26 cellular contexts compared by ENCODE assay signal in genomic region chr16:8519179-8519578, GRCh38.
"Had no signal": no experiment of that assay in that cellular context is flagged by ENCODE, and none has a peak within 500 bp of the region (broad histone marks: within the 10 kb centered on the region; RNA-seq: fewer than 3 reads in every experiment).

No MANE protein-coding gene starts in this region.

- H3K36me3 Mint-ChIP-seq: activated naive CD4-positive, alpha-beta T cell treated with anti-CD3 and anti-CD28 coated beads, Interleukin-2, amount 50 U/mL, for 24 hours; brain; memory B cell; naive thymus-derived CD4-positive, alpha-beta T cell had no signal

- H3K27ac ChIP-seq: spleen, tibial artery, WERI-Rb-1 had no signal

- ATAC-seq: activated CD8-positive, alpha-beta T cell treated with anti-CD3 and anti-CD28 coated beads, Interleukin-2, amount 10 ng/mL, durations not matched to agents 7 days and 5 days; naive thymus-derived CD4-positive, alpha-beta T cell had no signal

- H3K36me3 ChIP-seq: spleen, tibial artery, WERI-Rb-1 had no signal

- H3K4me1 Mint-ChIP-seq: activated CD4-positive, alpha-beta T cell treated with anti-CD3 and anti-CD28 coated beads, Interleukin-2, amount 10 ng/mL, durations not matched to agents 7 days and 5 days; activated naive CD4-positive, alpha-beta T cell treated with anti-CD3 and anti-CD28 coated beads, Interleukin-2, amount 50 U/mL, for 24 hours; brain; memory B cell; naive thymus-derived CD4-positive, alpha-beta T cell; neural crest cell had no signal

- DNase-seq: activated CD4-positive, alpha-beta T cell treated with anti-CD3 and anti-CD28 coated beads, Interleukin-2, amount 10 ng/mL, durations not matched to agents 7 days and 5 days; activated CD4-positive, CD25-positive, alpha-beta regulatory T cell treated with anti-CD3 and anti-CD28 coated beads, Interleukin-2, amount 50 U/mL, for 72 hours; activated CD8-positive, alpha-beta T cell treated with anti-CD3 and anti-CD28 coated beads, Interleukin-2, amount 10 ng/mL, durations not matched to agents 7 days and 5 days; activated gamma-delta T cell treated with Interleukin-2 at 50 U/mL for 16 hours; anterior cingulate cortex; dermis blood vessel endothelial cell; effector memory CD4-positive, alpha-beta T cell; glutamatergic neuron; hippocampal formation; kidney glomerular epithelial cell; naive thymus-derived CD4-positive, alpha-beta T cell; occipital lobe; retina; spleen; stimulated activated CD4-positive, alpha-beta T cell treated with anti-CD3 and anti-CD28 coated beads, Interleukin-4, amount 100 ng/mL, for 1 hour; T-helper 1 cell; tibial artery; WERI-Rb-1 had no signal

- H3K9me3 Mint-ChIP-seq: activated CD4-positive, alpha-beta T cell treated with anti-CD3 and anti-CD28 coated beads, Interleukin-2, amount 10 ng/mL, durations not matched to agents 7 days and 5 days; activated naive CD4-positive, alpha-beta T cell treated with anti-CD3 and anti-CD28 coated beads, Interleukin-2, amount 50 U/mL, for 24 hours; activated T-helper 1 cell treated with anti-CD3 and anti-CD28 coated beads, Interleukin-12 subunit alpha, Interleukin-12 subunit beta, Interleukin-2, Interleukin-4 antibody, amounts not matched to agents 30 ng/mL and 10 ng/mL and 1 ng/mL, durations not matched to agents 14 hours and 24 hours and 36 hours; stimulated activated naive CD8-positive, alpha-beta T cell treated with anti-CD3 and anti-CD28 coated beads, Interleukin-15, Interleukin-2, amounts not matched to agents 100 ng/mL and 50 ng/mL, for 24 hours had no signal

- H3K27me3 ChIP-seq: tibial artery had no signal

- FAIRE-seq: frontal cortex, TTC549 had no signal

- H3K4me1 ChIP-seq: spleen, tibial artery had no signal

- H3K4me3 Mint-ChIP-seq: activated CD4-positive, alpha-beta T cell treated with anti-CD3 and anti-CD28 coated beads, Interleukin-2, amount 10 ng/mL, durations not matched to agents 7 days and 5 days; activated CD8-positive, alpha-beta T cell treated with anti-CD3 and anti-CD28 coated beads, Interleukin-2, amount 10 ng/mL, durations not matched to agents 7 days and 5 days; activated naive CD4-positive, alpha-beta T cell treated with anti-CD3 and anti-CD28 coated beads, Interleukin-2, amount 50 U/mL, for 24 hours; activated T-helper 1 cell treated with anti-CD3 and anti-CD28 coated beads, Interleukin-12 subunit alpha, Interleukin-12 subunit beta, Interleukin-2, Interleukin-4 antibody, amounts not matched to agents 30 ng/mL and 10 ng/mL and 1 ng/mL, durations not matched to agents 14 hours and 24 hours and 36 hours; brain; memory B cell; naive thymus-derived CD4-positive, alpha-beta T cell; neural crest cell; stimulated activated naive CD8-positive, alpha-beta T cell treated with anti-CD3 and anti-CD28 coated beads, Interleukin-15, Interleukin-2, amounts not matched to agents 100 ng/mL and 50 ng/mL, for 24 hours had no signal

- H3K4me3 ChIP-seq: spleen, tibial artery had no signal

- H3K9me3 ChIP-seq: spleen, tibial artery had no signal

- H3K27ac Mint-ChIP-seq: activated CD4-positive, alpha-beta T cell treated with anti-CD3 and anti-CD28 coated beads, Interleukin-2, amount 10 ng/mL, durations not matched to agents 7 days and 5 days; activated CD8-positive, alpha-beta T cell treated with anti-CD3 and anti-CD28 coated beads, Interleukin-2, amount 10 ng/mL, durations not matched to agents 7 days and 5 days; activated naive CD4-positive, alpha-beta T cell treated with anti-CD3 and anti-CD28 coated beads, Interleukin-2, amount 50 U/mL, for 24 hours; activated T-helper 1 cell treated with anti-CD3 and anti-CD28 coated beads, Interleukin-12 subunit alpha, Interleukin-12 subunit beta, Interleukin-2, Interleukin-4 antibody, amounts not matched to agents 30 ng/mL and 10 ng/mL and 1 ng/mL, durations not matched to agents 14 hours and 24 hours and 36 hours; brain; memory B cell; naive thymus-derived CD4-positive, alpha-beta T cell; stimulated activated naive CD8-positive, alpha-beta T cell treated with anti-CD3 and anti-CD28 coated beads, Interleukin-15, Interleukin-2, amounts not matched to agents 100 ng/mL and 50 ng/mL, for 24 hours had no signal
